In the genomic region with DNA sequence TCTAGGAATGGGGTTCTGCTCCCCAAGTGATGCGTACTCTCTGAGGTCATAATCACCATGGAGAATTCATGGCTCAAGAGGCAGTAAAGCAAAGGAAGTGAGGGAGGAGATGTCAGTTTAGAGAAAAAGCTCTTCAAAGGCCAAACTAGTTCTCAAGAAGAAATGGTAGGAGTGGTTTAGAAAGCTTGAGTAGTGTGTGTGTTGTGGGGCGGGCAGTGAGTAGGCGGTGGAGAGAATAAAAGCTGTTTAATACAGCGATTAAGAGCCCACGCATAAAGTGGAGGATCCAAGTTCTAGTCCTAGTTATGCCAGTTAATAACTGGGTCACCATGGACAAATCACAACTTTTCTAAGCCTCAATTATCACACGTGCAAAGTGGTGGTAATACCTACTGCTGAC, we compare ENCODE assay signal across 30 cellular contexts. TPM values are rescaled to one million over a fixed set of nuclear protein-coding genes. Genes with fewer than 3 reads are reported as not detected.
"Had no signal": no experiment of that assay in that cellular context is flagged by ENCODE, and none has a peak within 500 bp of the region (broad histone marks: within the 10 kb centered on the region; RNA-seq: fewer than 3 reads in every experiment).

No MANE protein-coding gene starts in this region.

- H3K36me3 Mint-ChIP-seq: activated naive CD4-positive, alpha-beta T cell treated with anti-CD3 and anti-CD28 coated beads, Interleukin-2, amount 50 U/mL, for 24 hours; activated naive CD8-positive, alpha-beta T cell treated with anti-CD3 and anti-CD28 coated beads for 36 hours had no signal

- H3K4me1 Mint-ChIP-seq: activated CD4-positive, alpha-beta memory T cell treated with anti-CD3 and anti-CD28 coated beads, Interleukin-2, amount 10 ng/mL, durations not matched to agents 7 days and 5 days; activated CD4-positive, alpha-beta T cell treated with anti-CD3 and anti-CD28 coated beads, Interleukin-2, amount 10 ng/mL, durations not matched to agents 7 days and 5 days; activated naive CD4-positive, alpha-beta T cell treated with anti-CD3 and anti-CD28 coated beads, Interleukin-2, amount 50 U/mL, for 24 hours; activated naive CD8-positive, alpha-beta T cell treated with anti-CD3 and anti-CD28 coated beads for 36 hours; activated naive CD8-positive, alpha-beta T cell treated with anti-CD3 and anti-CD28 coated beads, Interleukin-2, amount 50 U/mL, for 24 hours; brain; WTC11 had no signal

- H3K27me3 ChIP-seq: adrenal gland, ascending aorta, breast epithelium, cardiac muscle cell, colonic mucosa, esophagus squamous epithelium, gastroesophageal sphincter had no signal

- ATAC-seq: activated naive CD8-positive, alpha-beta T cell treated with anti-CD3 and anti-CD28 coated beads, Interleukin-2, amount 50 U/mL, for 24 hours; activated T-cell treated with anti-CD3 and anti-CD28 coated beads, Interleukin-2, amount 50 U/mL, for 4 hours; gastroesophageal sphincter; WTC11 had no signal

- H3K4me1 ChIP-seq: adrenal gland, ascending aorta, breast epithelium, colonic mucosa, esophagus squamous epithelium, gastroesophageal sphincter had no signal

- H3K27me3 Mint-ChIP-seq: brain had no signal

- H3K4me3 ChIP-seq: adrenal gland, ascending aorta, breast epithelium, cardiac muscle cell, colonic mucosa, esophagus squamous epithelium, gastroesophageal sphincter had no signal

- H3K9me3 Mint-ChIP-seq: activated CD4-positive, alpha-beta memory T cell treated with anti-CD3 and anti-CD28 coated beads, Interleukin-2, amount 10 ng/mL, durations not matched to agents 7 days and 5 days; activated CD4-positive, alpha-beta T cell treated with anti-CD3 and anti-CD28 coated beads, Interleukin-2, amount 10 ng/mL, durations not matched to agents 7 days and 5 days; activated naive CD4-positive, alpha-beta T cell treated with anti-CD3 and anti-CD28 coated beads for 36 hours; activated naive CD4-positive, alpha-beta T cell treated with anti-CD3 and anti-CD28 coated beads, Interleukin-2, amount 50 U/mL, for 24 hours; activated naive CD8-positive, alpha-beta T cell treated with anti-CD3 and anti-CD28 coated beads for 36 hours; activated naive CD8-positive, alpha-beta T cell treated with anti-CD3 and anti-CD28 coated beads, Interleukin-2, amount 50 U/mL, for 24 hours; activated T-cell treated with anti-CD3 and anti-CD28 coated beads, Interleukin-2, amount 50 U/mL, for 4 hours; activated T-helper 2 cell treated with anti-CD3 and anti-CD28 coated beads, Interferon-gamma antibody, Interleukin-2, Interleukin-4, amounts not matched to agents 10 μg/mL and 5 μg/mL and 100 μg/mL, durations not matched to agents 14 hours and 24 hours and 36 hours; brain; WTC11 had no signal

- H3K27ac Mint-ChIP-seq: activated CD4-positive, alpha-beta memory T cell treated with anti-CD3 and anti-CD28 coated beads, Interleukin-2, amount 10 ng/mL, durations not matched to agents 7 days and 5 days; activated CD4-positive, alpha-beta T cell treated with anti-CD3 and anti-CD28 coated beads, Interleukin-2, amount 10 ng/mL, durations not matched to agents 7 days and 5 days; activated naive CD4-positive, alpha-beta T cell treated with anti-CD3 and anti-CD28 coated beads for 36 hours; activated naive CD4-positive, alpha-beta T cell treated with anti-CD3 and anti-CD28 coated beads, Interleukin-2, amount 50 U/mL, for 24 hours; activated naive CD8-positive, alpha-beta T cell treated with anti-CD3 and anti-CD28 coated beads for 36 hours; activated naive CD8-positive, alpha-beta T cell treated with anti-CD3 and anti-CD28 coated beads, Interleukin-2, amount 50 U/mL, for 24 hours; activated T-helper 2 cell treated with anti-CD3 and anti-CD28 coated beads, Interferon-gamma antibody, Interleukin-2, Interleukin-4, amounts not matched to agents 10 μg/mL and 5 μg/mL and 100 μg/mL, durations not matched to agents 14 hours and 24 hours and 36 hours; WTC11 had no signal

- FAIRE-seq: endometrium, endothelial cell of umbilical vein had no signal

- H3K27ac ChIP-seq: adrenal gland, ascending aorta, breast epithelium, cardiac muscle cell, colonic mucosa, epithelial cell of prostate, esophagus squamous epithelium, gastroesophageal sphincter, VCaP had no signal

- H3K4me3 Mint-ChIP-seq: activated CD4-positive, alpha-beta memory T cell treated with anti-CD3 and anti-CD28 coated beads, Interleukin-2, amount 10 ng/mL, durations not matched to agents 7 days and 5 days; activated CD4-positive, alpha-beta T cell treated with anti-CD3 and anti-CD28 coated beads, Interleukin-2, amount 10 ng/mL, durations not matched to agents 7 days and 5 days; activated naive CD4-positive, alpha-beta T cell treated with anti-CD3 and anti-CD28 coated beads for 36 hours; activated naive CD4-positive, alpha-beta T cell treated with anti-CD3 and anti-CD28 coated beads, Interleukin-2, amount 50 U/mL, for 24 hours; activated naive CD8-positive, alpha-beta T cell treated with anti-CD3 and anti-CD28 coated beads for 36 hours; activated naive CD8-positive, alpha-beta T cell treated with anti-CD3 and anti-CD28 coated beads, Interleukin-2, amount 50 U/mL, for 24 hours; activated T-cell treated with anti-CD3 and anti-CD28 coated beads, Interleukin-2, amount 50 U/mL, for 4 hours; brain; WTC11 had no signal

- DNase-seq: activated CD4-positive, alpha-beta memory T cell treated with anti-CD3 and anti-CD28 coated beads, Interleukin-2, amount 10 ng/mL, durations not matched to agents 7 days and 5 days; activated CD4-positive, alpha-beta T cell treated with anti-CD3 and anti-CD28 coated beads for 1 hour; activated CD4-positive, alpha-beta T cell treated with anti-CD3 and anti-CD28 coated beads for 4 hours; activated CD4-positive, alpha-beta T cell treated with anti-CD3 and anti-CD28 coated beads, Interleukin-2, amount 10 ng/mL, durations not matched to agents 7 days and 5 days; activated CD4-positive, alpha-beta T cell treated with anti-CD3 and anti-CD28 coated beads, Interleukin-2, amount 50 U/mL, for 4 hours; activated effector memory CD4-positive, alpha-beta T cell treated with anti-CD3 and anti-CD28 coated beads, Interleukin-2, amount 50 U/mL, for 16 hours; activated naive CD4-positive, alpha-beta T cell treated with anti-CD3 and anti-CD28 coated beads for 36 hours; activated naive CD8-positive, alpha-beta T cell treated with anti-CD3 and anti-CD28 coated beads for 36 hours; activated naive CD8-positive, alpha-beta T cell treated with anti-CD3 and anti-CD28 coated beads, Interleukin-2, amount 50 U/mL, for 24 hours; activated T-cell treated with anti-CD3 and anti-CD28 coated beads, Interleukin-2, amount 50 U/mL, for 4 hours; adrenal gland; cerebellar nuclear complex; colonic mucosa; effector CD8-positive, alpha-beta T cell; esophagus squamous epithelium; foreskin melanocyte; T-helper 2 cell had no signal

- H3K9me3 ChIP-seq: adrenal gland, ascending aorta, breast epithelium, colonic mucosa, esophagus squamous epithelium, gastroesophageal sphincter had no signal

RNA-seq across cellular contexts. Expression of a gene that starts 55.6 kb away (rescaled TPM):
- total RNA-seq: activated CD4-positive, alpha-beta memory T cell treated with anti-CD3 and anti-CD28 coated beads, Interleukin-2, amount 10 ng/mL, durations not matched to agents 7 days and 5 days; activated CD4-positive, alpha-beta T cell treated with anti-CD3 and anti-CD28 coated beads, Interleukin-2, amount 10 ng/mL, durations not matched to agents 7 days and 5 days; T-helper 1 cell treated with Interleukin-12 subunit alpha and Interleukin-12 subunit beta and Interleukin-4 antibody, amounts not matched to agents 30 ng/mL and 1 ng/mL, for 36 hours had no signal
